8 cellular contexts compared by ENCODE assay signal in genomic region chr15:90184119-90184785, GRCh38. TPM values are rescaled to one million over a fixed set of nuclear protein-coding genes. Genes with fewer than 3 reads are reported as not detected.
A peak's percentile ranks its signal among the peaks of the same experiment; 100 is the strongest.
DNase-seq lines count a peak whose midpoint lies in the region; ATAC-seq, FAIRE-seq and TF ChIP-seq lines count a peak whose summit lies in the region.

No MANE protein-coding gene starts in this region.

- no peaks in the 10 kb centered on the region for H3K36me3 ChIP-seq in prostate gland

- H3K4me3 Mint-ChIP-seq in activated naive CD8-positive, alpha-beta T cell treated with anti-CD3 and anti-CD28 coated beads for 36 hours = peak overlapping the region; percentile 63

- FAIRE-seq in A549 (lab: Jason Lieb, UNC) = peak; percentile 49

- intact Hi-C loops in left ventricle myocardium superior (cut with micrococcal nuclease) = no loop called here
- intact Hi-C loops in prostate gland (cut with DNase I) = no loop called here

- no peaks in the 10 kb centered on the region for H3K9me3 ChIP-seq in A549
- no peaks in the 10 kb centered on the region for H3K9me3 ChIP-seq in prostate gland

- TF ChIP-seq POLR2A in A549 (IDR thresholded peaks at IDR 0.05; ENCODE audit: low read length) = peak; percentile 25
- peak; percentile 47 for TF ChIP-seq POLR2A in prostate gland (IDR thresholded peaks at IDR 0.05)

- H3K4me1 ChIP-seq in A549 = peaks cover 46% of the 10 kb centered on the region
- H3K4me1 ChIP-seq in prostate gland (replicated peaks) = peaks cover 7% of the 10 kb centered on the region

- H3K36me3 Mint-ChIP-seq in activated naive CD8-positive, alpha-beta T cell treated with anti-CD3 and anti-CD28 coated beads for 36 hours = no peaks in the 10 kb centered on the region

- POLR2A ChIA-PET in A549 (lab: Yijun Ruan, JAX) = interaction anchor here (0.6 to 2.6 kb wide), 7 partner anchors 11 to 301 kb away, joined by 4 to 19 read pairs (median 5); partner anchors contain the start of genes CIB1, GDPGP1, SEMA4B and TTLL13

- TF ChIP-seq CTCF in A549 (IDR thresholded peaks at IDR 0.05) (no peak; the same call in 2 of the 3 replicates), prostate gland (IDR thresholded peaks at IDR 0.05) (peak in 1 of 4 experiments; percentile 8)

- peak overlapping the region; percentile 82 to 93 for H3K27ac ChIP-seq in A549
- peak overlapping the region; percentile 97 to 99 for H3K27ac ChIP-seq in prostate gland

- no peak overlapping the region for H3K27ac Mint-ChIP-seq in activated naive CD8-positive, alpha-beta T cell treated with anti-CD3 and anti-CD28 coated beads for 36 hours

- no peak for TF ChIP-seq EP300 in A549 (IDR thresholded peaks at IDR 0.05)

- CTCF ChIA-PET in A549 (lab: Yijun Ruan, JAX) = interaction anchor here (0.7 to 3.0 kb wide), 11 partner anchors 11 to 41 kb away, joined by 3 to 10 read pairs (median 5); no protein-coding TSS in a partner anchor

- H3K27me3 ChIP-seq in prostate gland (replicated peaks; ENCODE audit: insufficient read depth) = no peaks in the 10 kb centered on the region

- no peak for TF ChIP-seq RAD21 in A549 (conservative IDR thresholded peaks at IDR 0.05 in 1 of 2, IDR thresholded peaks at IDR 0.05 in 1 of 2)

- ATAC-seq in A549 = peak; percentile 86 to 92
- ATAC-seq in GM18498 (IDR thresholded peaks at IDR 0.05; ENCODE audit: unreplicated experiment) = peak; percentile 66
- ATAC-seq in HG02870 (IDR thresholded peaks at IDR 0.05; ENCODE audit: unreplicated experiment) = peak; percentile 50
- peak; percentile 87 for ATAC-seq in left ventricle myocardium superior

- H3K4me3 ChIP-seq in A549 (peak overlapping the region; percentile 62), prostate gland (peak overlapping the region; percentile 74 to 94)

- no peaks in the 10 kb centered on the region for H3K9me3 Mint-ChIP-seq in activated naive CD8-positive, alpha-beta T cell treated with anti-CD3 and anti-CD28 coated beads for 36 hours

- H3K4me2 ChIP-seq in A549 = peak overlapping the region; percentile 87

- no peaks in the 10 kb centered on the region for H3K27me3 Mint-ChIP-seq in activated naive CD8-positive, alpha-beta T cell treated with anti-CD3 and anti-CD28 coated beads for 36 hours

- under 1% methylated on average over 15 of the region's 27 CpGs for WGBS in A549 (ENCODE audit: missing lambda C conversion rate)
- WGBS in prostate gland = 4% methylated on average over 23 of the region's 27 CpGs

- peaks cover 7% of the 10 kb centered on the region for H3K4me1 Mint-ChIP-seq in activated naive CD8-positive, alpha-beta T cell treated with anti-CD3 and anti-CD28 coated beads for 36 hours

- DNase-seq in A549 (ENCODE audit: low read depth in 1 of 2, low spot score in 1 of 2) = peak; percentile 92 to 94
- peak; percentile 42 for DNase-seq in NCI-H510A (lab: John Stamatoyannopoulos, UW)
- DNase-seq in activated naive CD8-positive, alpha-beta T cell treated with anti-CD3 and anti-CD28 coated beads for 36 hours = no peak
- DNase-seq in left ventricle myocardium superior = peak; percentile 86
- peak; percentile 94 for DNase-seq in prostate gland (ENCODE audit: low spot score)
- no peak for DNase-seq in NCI-H82 treated with DMSO at 0.1 percent for 48 hours (lab: John Stamatoyannopoulos, UW; ENCODE audit: unreplicated experiment)

TF ChIP-seq in A549, 52 proteins besides CTCF, POLR2A, EP300 and RAD21:
- TF ChIP-seq TFCP2L1 (CRISPR knock-in tag; IDR thresholded peaks at IDR 0.05) = 0 out of 2 replicates have a peak, but pooled peaks have one; percentile 36
- TF ChIP-seq HDAC2 (IDR thresholded peaks at IDR 0.05) = peak; percentile 98
- TF ChIP-seq RNF2 (IDR thresholded peaks at IDR 0.05; ENCODE audit: borderline replicate concordance, low read depth) = no peak
- peak; percentile 79; the same call in 1 of the 2 replicates for TF ChIP-seq HOXA7 (CRISPR knock-in tag; IDR thresholded peaks at IDR 0.05)
- no peak for TF ChIP-seq CBX2 (IDR thresholded peaks at IDR 0.05; ENCODE audit: borderline replicate concordance, low read depth)
- 0 out of 2 replicates have a peak, but pooled peaks have one; percentile 19 for TF ChIP-seq HOXB13 (CRISPR knock-in tag; IDR thresholded peaks at IDR 0.05; ENCODE audit: low read depth)
- TF ChIP-seq EHF (CRISPR knock-in tag; IDR thresholded peaks at IDR 0.05) = peak; percentile 41; the same call in 1 of the 2 replicates
- TF ChIP-seq ZFP36 (IDR thresholded peaks at IDR 0.05; ENCODE audit: borderline replicate concordance, partially characterized antibody) = peak; percentile 99
- peak; percentile 11; the same call in 1 of the 2 replicates for TF ChIP-seq TP53 (CRISPR knock-in tag; IDR thresholded peaks at IDR 0.05)
- peak; percentile 99 for TF ChIP-seq KDM1A (IDR thresholded peaks at IDR 0.05; ENCODE audit: low read depth)
- TF ChIP-seq USF2 (IDR thresholded peaks at IDR 0.05) = no peak
- TF ChIP-seq ZC3H11A (IDR thresholded peaks at IDR 0.05) = no peak
- TF ChIP-seq MYC (IDR thresholded peaks at IDR 0.05; ENCODE audit: borderline replicate concordance, low read length) = peak; percentile 72
- TF ChIP-seq FOSB (CRISPR knock-in tag; IDR thresholded peaks at IDR 0.05) = peak; percentile 72; the same call in 1 of the 2 replicates
- TF ChIP-seq CHD2 (IDR thresholded peaks at IDR 0.05; ENCODE audit: low read length, partially characterized antibody) = no peak
- no peak for TF ChIP-seq FOXS1 (CRISPR knock-in tag; IDR thresholded peaks at IDR 0.05)
- TF ChIP-seq ESRRA (IDR thresholded peaks at IDR 0.05; ENCODE audit: borderline replicate concordance, low read length) = peak; percentile 59; the same call in 1 of the 2 replicates
- TF ChIP-seq JUN (IDR thresholded peaks at IDR 0.05) = peak; percentile 87 to 95; a peak in 4 of 5 replicates
- TF ChIP-seq HEYL (CRISPR knock-in tag; IDR thresholded peaks at IDR 0.05) = peak; percentile 64; the same call in 1 of the 2 replicates
- TF ChIP-seq CHD4 (IDR thresholded peaks at IDR 0.05; ENCODE audit: borderline replicate concordance) = peak; percentile 97
- TF ChIP-seq ZSCAN20 (CRISPR knock-in tag; IDR thresholded peaks at IDR 0.05) = 0 out of 2 replicates have a peak, but pooled peaks have one; percentile 59
- TF ChIP-seq NPAS2 (CRISPR knock-in tag; IDR thresholded peaks at IDR 0.05; ENCODE audit: borderline replicate concordance) = no peak
- peak; percentile 84 for TF ChIP-seq MAX (IDR thresholded peaks at IDR 0.05)
- peak; percentile 89; the same call in 1 of the 2 replicates for TF ChIP-seq RCOR1 (IDR thresholded peaks at IDR 0.05; ENCODE audit: low read depth, low read length)
- TF ChIP-seq CEBPB (IDR thresholded peaks at IDR 0.05) = peak in 1 of 2 experiments; percentile 76; a peak in 2 of 4 replicates
- no peak for TF ChIP-seq GATA3 (IDR thresholded peaks at IDR 0.05; ENCODE audit: borderline replicate concordance)
- 0 out of 2 replicates have a peak, but pooled peaks have one; percentile 41 for TF ChIP-seq HOXB5 (CRISPR knock-in tag; IDR thresholded peaks at IDR 0.05)
- 0 out of 2 replicates have a peak, but pooled peaks have one; percentile 1 for TF ChIP-seq NFE2L2 (conservative IDR thresholded peaks at IDR 0.05; ENCODE audit: low read length)

RNA-seq across cellular contexts. Expression of gene SEMA4B, which starts 16.9 kb away (rescaled TPM):
- polyA plus RNA-seq in A549 (2011; rRNA removed) (45.3 and 61.0 TPM in 2 replicates), A549 (2017; fragmentation: RNase III; extraction: RNeasy Plus Mini Kit Qiagen cat#74134 plus additional on column Dnase treatment) (39.2 to 55.6 TPM (median 47.1 TPM) in 3 replicates)
- polyA plus RNA-seq in A549 (2012; cell fraction: cytosol; rRNA removed) = 70.7 and 85.3 TPM in 2 replicates
- 165 and 233 TPM in 2 replicates for polyA plus RNA-seq in A549 (2012; cell fraction: nucleus; rRNA removed)
- polyA minus RNA-seq in A549 (2011; rRNA and poly(A)+ RNA removed) = 66.1 and 79.1 TPM in 2 replicates
- 1 to 10 TPM; 3.0 to 4.1 TPM for total RNA-seq in activated naive CD8-positive, alpha-beta T cell treated with anti-CD3 and anti-CD28 coated beads for 36 hours
- total RNA-seq in left ventricle myocardium superior (23.9 TPM), prostate gland (10 to 100 TPM; 96.1 to 99.6 TPM)

RNA-seq across cellular contexts. Expression of gene CIB1, which starts 49.5 kb away (rescaled TPM):
- polyA plus RNA-seq in A549 (2011; rRNA removed) = 84.1 and 130 TPM in 2 replicates
- 187 and 202 TPM in 2 replicates for polyA plus RNA-seq in A549 (2012; cell fraction: cytosol; rRNA removed)
- polyA plus RNA-seq in A549 (2012; cell fraction: nucleus; rRNA removed) = 190 and 198 TPM in 2 replicates
- polyA plus RNA-seq in A549 (2017; fragmentation: RNase III; extraction: RNeasy Plus Mini Kit Qiagen cat#74134 plus additional on column Dnase treatment) = 119 to 124 TPM (median 120 TPM) in 3 replicates
- 47.5 and 53.3 TPM in 2 replicates for polyA minus RNA-seq in A549 (2011; rRNA and poly(A)+ RNA removed)
- total RNA-seq in activated naive CD8-positive, alpha-beta T cell treated with anti-CD3 and anti-CD28 coated beads for 36 hours = 100 to 1,000 TPM; 181 to 190 TPM
- 71.7 TPM for total RNA-seq in left ventricle myocardium superior
- total RNA-seq in prostate gland = 100 to 1,000 TPM in 1 of 2 donors, 10 to 100 TPM in 1; 48.3 to 104 TPM

RNA-seq across cellular contexts. Expression of gene GDPGP1, which starts 49.8 kb away (rescaled TPM):
- polyA plus RNA-seq in A549 (2011; rRNA removed) = 5.4 and 5.7 TPM in 2 replicates
- polyA plus RNA-seq in A549 (2012; cell fraction: cytosol; rRNA removed) = 4.1 and 5.6 TPM in 2 replicates
- polyA plus RNA-seq in A549 (2012; cell fraction: nucleus; rRNA removed) = 7.8 and 8.5 TPM in 2 replicates
- polyA plus RNA-seq in A549 (2017; fragmentation: RNase III; extraction: RNeasy Plus Mini Kit Qiagen cat#74134 plus additional on column Dnase treatment) = 3.8 to 5.1 TPM (median 4.4 TPM) in 3 replicates
- 26.4 and 27.4 TPM in 2 replicates for polyA minus RNA-seq in A549 (2011; rRNA and poly(A)+ RNA removed)
- 10 to 100 TPM in 1 of 2 experiments, 1 to 10 TPM in 1; 8.3 to 11.8 TPM for total RNA-seq in activated naive CD8-positive, alpha-beta T cell treated with anti-CD3 and anti-CD28 coated beads for 36 hours
- total RNA-seq in left ventricle myocardium superior = 13.8 TPM
- 10 to 100 TPM; 15.4 to 21.5 TPM for total RNA-seq in prostate gland

Comparison
In these comparisons a context has a peak if more than half of its experiments do, and no peak if none do; other contexts are left out.
1. DNase-seq: peak in A549 (2 of 2), NCI-H510A (single experiment), left ventricle myocardium superior (single experiment) and prostate gland (single experiment); none in activated naive CD8-positive, alpha-beta T cell treated with anti-CD3 and anti-CD28 coated beads for 36 hours (single experiment) and NCI-H82 treated with DMSO at 0.1 percent for 48 hours (single experiment).
2. Peak in every context shown above with its lines, with median percentiles within 50 percentile points of each other: ATAC-seq.